ENCODE assay signal across 8 cellular contexts in the genomic region with DNA sequence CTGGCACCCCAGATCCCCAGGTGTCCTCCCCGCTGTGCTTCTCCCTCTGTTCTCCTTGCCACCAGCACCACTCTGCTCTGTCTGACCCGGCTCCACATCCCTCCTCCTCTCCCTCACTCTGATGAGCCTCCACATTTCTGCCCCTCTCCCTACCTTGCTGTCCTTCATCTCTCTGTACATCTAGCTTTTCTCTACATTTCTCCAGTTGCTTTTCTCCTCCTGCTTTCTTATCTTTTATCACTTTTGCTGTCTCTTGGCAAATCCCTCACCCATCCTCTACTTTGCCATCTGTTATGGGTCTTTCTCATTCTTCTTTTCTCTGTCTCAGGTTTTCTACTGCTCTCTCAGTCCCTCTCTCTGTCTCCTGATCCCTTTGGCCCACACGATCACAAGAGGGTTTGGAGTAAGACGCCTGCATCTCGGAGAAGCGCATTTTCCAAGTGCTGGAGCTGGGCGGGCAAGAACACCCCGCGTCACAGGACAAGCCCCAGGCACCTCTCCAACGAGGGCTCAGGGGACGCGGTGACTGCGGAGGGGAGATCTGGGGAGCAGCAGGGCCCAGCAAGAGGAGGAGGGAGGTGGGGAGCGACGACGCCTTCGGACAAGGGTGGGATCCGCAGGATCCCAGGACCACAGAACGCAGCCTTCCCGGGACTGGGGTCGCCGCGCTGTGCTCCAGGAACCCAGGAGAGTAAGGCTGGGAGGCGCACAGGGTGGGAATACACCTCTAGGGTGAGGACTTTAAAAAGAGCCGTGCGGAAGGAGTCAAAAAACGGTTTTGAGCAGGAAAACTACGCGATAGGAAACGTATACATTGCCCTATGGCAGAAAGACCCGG. TPM values are rescaled to one million over a fixed set of nuclear protein-coding genes. Genes with fewer than 3 reads are reported as not detected.
DNase-seq lines count a peak whose midpoint lies in the region; ATAC-seq and TF ChIP-seq lines count a peak whose summit lies in the region.
"Not testable (repeated sequence)": the region's sequence is repeated elsewhere in the genome, so short reads cannot be mapped to it uniquely, and the experiment has no call there.

No MANE protein-coding gene starts in this region.

- not testable (repeated sequence) for H3K4me1 ChIP-seq in CD4-positive, CD25-positive, alpha-beta regulatory T cell (ENCODE audit: control insufficient read depth, insufficient read depth, low read length, poor library complexity, severe bottlenecking)

- peak overlapping the region; percentile 86 for H3K4me3 ChIP-seq in CD4-positive, CD25-positive, alpha-beta regulatory T cell (ENCODE audit: low read depth, low read length)
- H3K4me3 ChIP-seq in HL-60 (replicated peaks; ENCODE audit: insufficient read depth, low read length), result peak overlapping the region; percentile 64
- H3K4me3 ChIP-seq in fibroblast of villous mesenchyme (ENCODE audit: low read depth, low read length), result peak overlapping the region; percentile 79

- peak overlapping the region; percentile 88 to 96 (median 92) for H3K27ac Mint-ChIP-seq in CD4-positive, CD25-positive, alpha-beta regulatory T cell

- H3K9me3 Mint-ChIP-seq in CD4-positive, CD25-positive, alpha-beta regulatory T cell, result not testable (repeated sequence)

- H3K36me3 Mint-ChIP-seq in CD4-positive, CD25-positive, alpha-beta regulatory T cell, result peaks cover 16% of the 10 kb centered on the region

- not testable (repeated sequence) for H3K27me3 Mint-ChIP-seq in CD4-positive, CD25-positive, alpha-beta regulatory T cell

- H3K4me1 Mint-ChIP-seq in CD4-positive, CD25-positive, alpha-beta regulatory T cell, result peaks cover 5 to 34% (median 9%) of the 10 kb centered on the region in 4 donors

- H3K27ac ChIP-seq in CD4-positive, CD25-positive, alpha-beta regulatory T cell (ENCODE audit: insufficient read depth, low read length, poor library complexity, severe bottlenecking), result peak overlapping the region; percentile 57
- H3K27ac ChIP-seq in HL-60 (replicated peaks), result peak overlapping the region; percentile 82

- H3K9me3 ChIP-seq in CD4-positive, CD25-positive, alpha-beta regulatory T cell (ENCODE audit: control insufficient read depth in 2 of 2, low read length in 2 of 2), result peaks cover 3 to 15% of the 10 kb centered on the region in 2 experiments

- peaks cover 23% of the 10 kb centered on the region for H3K36me3 ChIP-seq in CD4-positive, CD25-positive, alpha-beta regulatory T cell (ENCODE audit: control insufficient read depth, insufficient read depth, low read length)

- ATAC-seq in CD4-positive, CD25-positive, alpha-beta regulatory T cell (ENCODE audit: low read depth in 2 of 2), result peak in 1 of 2 donors; percentile 5
- ATAC-seq in GM21360 (IDR thresholded peaks at IDR 0.05; ENCODE audit: unreplicated experiment) (peak; percentile 16), SK-N-SH treated with all-trans-retinoic acid at 6 μM for 48 hours (peak; percentile 68)

- peak overlapping the region; percentile 85 to 96 (median 94) for H3K4me3 Mint-ChIP-seq in CD4-positive, CD25-positive, alpha-beta regulatory T cell

- not testable (repeated sequence) for H3K27me3 ChIP-seq in CD4-positive, CD25-positive, alpha-beta regulatory T cell (ENCODE audit: control insufficient read depth, insufficient read depth, low read length); HL-60 (ENCODE audit: insufficient read depth, poor library complexity, severe bottlenecking)

- not testable (repeated sequence) for DNase-seq in CD4-positive, CD25-positive, alpha-beta regulatory T cell; HL-60 (ENCODE audit: low read depth in 1 of 2, low spot score in 1 of 2)
- DNase-seq in amniotic epithelial cell (ENCODE audit: low read depth) (peak; percentile 15), fibroblast of villous mesenchyme (ENCODE audit: low read depth) (peak; percentile 36), midbrain (lab: John Stamatoyannopoulos, UW) (peak; percentile 26)
- DNase-seq in stimulated activated CD4-positive, alpha-beta T cell treated with anti-CD3 and anti-CD28 coated beads, Interleukin-4, amount 100 ng/mL, for 24 hours, result peak; percentile 6

- TF ChIP-seq CTCF in HL-60 (IDR thresholded peaks at IDR 0.05; ENCODE audit: insufficient read depth, low read length); fibroblast of villous mesenchyme (IDR thresholded peaks at IDR 0.05; ENCODE audit: insufficient read depth, low read depth, low read length): not testable (repeated sequence)

RNA-seq across cellular contexts. Expression of gene ZNF468, which starts 0.7 kb away (rescaled TPM):
- 14.9 TPM for total RNA-seq in CD4-positive, CD25-positive, alpha-beta regulatory T cell
- 10 to 100 TPM; 15.7 to 26.5 (median 18.0) TPM for polyA plus RNA-seq in CD4-positive, CD25-positive, alpha-beta regulatory T cell
- 12.6 and 16.8 TPM in 2 replicates for total RNA-seq in fibroblast of villous mesenchyme

RNA-seq across cellular contexts. Expression of gene ZNF28, which starts 35.3 kb away (rescaled TPM):
- 6.6 TPM for total RNA-seq in CD4-positive, CD25-positive, alpha-beta regulatory T cell
- polyA plus RNA-seq in CD4-positive, CD25-positive, alpha-beta regulatory T cell, result 10 to 100 TPM; 17.7 to 31.8 (median 21.5) TPM
- total RNA-seq in fibroblast of villous mesenchyme, result 11.3 and 18.6 TPM in 2 replicates

RNA-seq across cellular contexts. Expression of gene ZNF320, which starts 40.7 kb away (rescaled TPM):
- total RNA-seq in CD4-positive, CD25-positive, alpha-beta regulatory T cell, result 5.6 TPM
- polyA plus RNA-seq in CD4-positive, CD25-positive, alpha-beta regulatory T cell, result 1 to 10 TPM; 1.3 to 5.4 (median 1.8) TPM
- total RNA-seq in fibroblast of villous mesenchyme, result 6.4 and 18.6 TPM in 2 replicates
